9 cellular contexts compared by ENCODE assay signal in the genomic region with DNA sequence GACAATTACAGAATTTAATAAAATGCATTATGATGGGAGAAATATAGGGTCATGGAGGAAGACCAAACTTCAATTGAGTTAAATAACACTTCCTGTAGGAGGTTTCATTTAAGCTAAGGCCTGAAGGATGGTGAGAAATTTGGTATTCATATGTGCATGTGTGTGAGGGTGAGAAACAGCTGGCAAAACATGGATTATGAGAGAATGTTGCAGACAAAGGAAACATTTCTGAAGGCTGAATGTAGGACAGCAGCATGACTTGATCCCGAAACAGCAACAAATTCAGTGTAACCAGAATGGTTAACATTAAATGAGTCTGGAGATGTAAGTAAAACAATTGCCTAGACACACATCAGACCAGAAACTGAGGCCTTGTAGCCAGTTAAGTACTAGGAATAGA.
"Had no signal": no experiment of that assay in that cellular context is flagged by ENCODE, and none has a peak within 500 bp of the region (broad histone marks: within the 10 kb centered on the region; RNA-seq: fewer than 3 reads in every experiment).

No MANE protein-coding gene starts in this region.

- H3K4me3 ChIP-seq: GM23248, HAP-1 had no signal

- H3K27ac ChIP-seq: GM23248, HL-60 had no signal

- ATAC-seq: HCT116, HepG2 had no signal

- H3K4me1 Mint-ChIP-seq: IgD-negative memory B cell had no signal

- H2AFZ ChIP-seq: GM23248 had no signal

- H3K27me3 Mint-ChIP-seq: IgD-negative memory B cell had no signal

- H3K36me3 Mint-ChIP-seq: IgD-negative memory B cell had no signal

- H3K4me3 Mint-ChIP-seq: HFFc6, IgD-negative memory B cell had no signal

- H3K27ac Mint-ChIP-seq: HFFc6, IgD-negative memory B cell had no signal

- H3K9ac ChIP-seq: GM23248 had no signal

- H3K36me3 ChIP-seq: HAP-1 had no signal

- DNase-seq: GM23248, H7, HFFc6, KBM-7 had no signal

- H3K4me1 ChIP-seq: HAP-1 had no signal

- H3K9me3 ChIP-seq: HAP-1 had no signal
